In genomic region chr2:23435250-23436035, GRCh38 we compare ENCODE assay signal across 1 cellular context.
TF ChIP-seq lines count a peak whose summit lies in the region.

No MANE protein-coding gene starts in this region.

TF ChIP-seq in IMR-90, 13 proteins besides CTCF, POLR2A, EP300 and RAD21 (continued from another document):
- TF ChIP-seq MAFK (IDR thresholded peaks at IDR 0.05; ENCODE audit: low read depth, low read length) = no peak
- TF ChIP-seq USF2 (IDR thresholded peaks at IDR 0.05; ENCODE audit: low read depth, low read length) = no peak
- no peak for TF ChIP-seq MXI1 (IDR thresholded peaks at IDR 0.05; ENCODE audit: borderline replicate concordance, low read depth, low read length)
- no peak for TF ChIP-seq RFX5 (IDR thresholded peaks at IDR 0.05; ENCODE audit: low read depth, low read length)
- TF ChIP-seq CEBPB (IDR thresholded peaks at IDR 0.05; ENCODE audit: low read depth, low read length) = no peak
- no peak for TF ChIP-seq SMC3 (IDR thresholded peaks at IDR 0.05; ENCODE audit: low read depth, low read length)
